Comparison of ENCODE assay signal across 1 cellular context in the genomic region with DNA sequence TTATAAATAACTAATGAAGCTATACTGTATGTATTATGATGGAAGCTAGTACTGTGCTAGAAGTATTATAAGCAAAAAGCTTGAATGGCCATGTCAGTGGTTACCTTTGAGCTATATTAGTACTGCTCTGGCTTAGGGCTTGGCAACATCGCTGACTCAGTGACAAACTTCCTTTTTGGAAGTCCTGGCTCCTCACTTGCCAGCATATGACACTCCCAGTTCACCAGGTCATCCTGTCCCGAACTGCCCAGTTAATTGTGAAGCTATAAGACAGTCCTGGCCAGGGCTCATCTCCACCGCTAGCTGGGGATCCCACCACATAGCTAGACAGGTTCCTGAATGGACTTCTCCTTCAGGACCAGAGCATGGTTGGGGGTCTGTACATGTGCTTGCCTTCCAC.
TF ChIP-seq lines count a peak whose summit lies in the region.

No MANE protein-coding gene starts in this region.

TF ChIP-seq in H1, 55 proteins besides CTCF, POLR2A, EP300 and RAD21:
- TF ChIP-seq RNF2 (IDR thresholded peaks at IDR 0.05; ENCODE audit: borderline replicate concordance, low read depth, low read length, missing control alignments, poor library complexity, severe bottlenecking) (no peak), CHD1 (IDR thresholded peaks at IDR 0.05; ENCODE audit: low read depth, low read length) (no peak), KDM4A (IDR thresholded peaks at IDR 0.05; ENCODE audit: low read depth, low read length, severe bottlenecking) (no peak), ZNF274 (IDR thresholded peaks at IDR 0.05; ENCODE audit: borderline replicate concordance, extremely low read depth, low read length) (no peak), TEAD4 (IDR thresholded peaks at IDR 0.05; ENCODE audit: low read depth, low read length) (no peak), SIRT6 (IDR thresholded peaks at IDR 0.05; ENCODE audit: low read length) (no peak), SUZ12 (IDR thresholded peaks at IDR 0.05; ENCODE audit: low read length) (no peak), GABPA (IDR thresholded peaks at IDR 0.05; ENCODE audit: borderline replicate concordance, insufficient read depth, low read length) (no peak), POLR2AphosphoS5 (IDR thresholded peaks at IDR 0.05; ENCODE audit: low read depth, low read length) (no peak), PHF8 (conservative IDR thresholded peaks at IDR 0.05; ENCODE audit: low read depth, low read length) (no peak), SIX5 (IDR thresholded peaks at IDR 0.05; ENCODE audit: low read depth, low read length) (no peak), CBX8 (IDR thresholded peaks at IDR 0.05; ENCODE audit: borderline replicate concordance, low read depth, low read length) (no peak), JUND (IDR thresholded peaks at IDR 0.05; ENCODE audit: low read length) (no peak), MAFK (IDR thresholded peaks at IDR 0.05; ENCODE audit: low read depth, low read length) (no peak)
- TF ChIP-seq, protein P1, sequence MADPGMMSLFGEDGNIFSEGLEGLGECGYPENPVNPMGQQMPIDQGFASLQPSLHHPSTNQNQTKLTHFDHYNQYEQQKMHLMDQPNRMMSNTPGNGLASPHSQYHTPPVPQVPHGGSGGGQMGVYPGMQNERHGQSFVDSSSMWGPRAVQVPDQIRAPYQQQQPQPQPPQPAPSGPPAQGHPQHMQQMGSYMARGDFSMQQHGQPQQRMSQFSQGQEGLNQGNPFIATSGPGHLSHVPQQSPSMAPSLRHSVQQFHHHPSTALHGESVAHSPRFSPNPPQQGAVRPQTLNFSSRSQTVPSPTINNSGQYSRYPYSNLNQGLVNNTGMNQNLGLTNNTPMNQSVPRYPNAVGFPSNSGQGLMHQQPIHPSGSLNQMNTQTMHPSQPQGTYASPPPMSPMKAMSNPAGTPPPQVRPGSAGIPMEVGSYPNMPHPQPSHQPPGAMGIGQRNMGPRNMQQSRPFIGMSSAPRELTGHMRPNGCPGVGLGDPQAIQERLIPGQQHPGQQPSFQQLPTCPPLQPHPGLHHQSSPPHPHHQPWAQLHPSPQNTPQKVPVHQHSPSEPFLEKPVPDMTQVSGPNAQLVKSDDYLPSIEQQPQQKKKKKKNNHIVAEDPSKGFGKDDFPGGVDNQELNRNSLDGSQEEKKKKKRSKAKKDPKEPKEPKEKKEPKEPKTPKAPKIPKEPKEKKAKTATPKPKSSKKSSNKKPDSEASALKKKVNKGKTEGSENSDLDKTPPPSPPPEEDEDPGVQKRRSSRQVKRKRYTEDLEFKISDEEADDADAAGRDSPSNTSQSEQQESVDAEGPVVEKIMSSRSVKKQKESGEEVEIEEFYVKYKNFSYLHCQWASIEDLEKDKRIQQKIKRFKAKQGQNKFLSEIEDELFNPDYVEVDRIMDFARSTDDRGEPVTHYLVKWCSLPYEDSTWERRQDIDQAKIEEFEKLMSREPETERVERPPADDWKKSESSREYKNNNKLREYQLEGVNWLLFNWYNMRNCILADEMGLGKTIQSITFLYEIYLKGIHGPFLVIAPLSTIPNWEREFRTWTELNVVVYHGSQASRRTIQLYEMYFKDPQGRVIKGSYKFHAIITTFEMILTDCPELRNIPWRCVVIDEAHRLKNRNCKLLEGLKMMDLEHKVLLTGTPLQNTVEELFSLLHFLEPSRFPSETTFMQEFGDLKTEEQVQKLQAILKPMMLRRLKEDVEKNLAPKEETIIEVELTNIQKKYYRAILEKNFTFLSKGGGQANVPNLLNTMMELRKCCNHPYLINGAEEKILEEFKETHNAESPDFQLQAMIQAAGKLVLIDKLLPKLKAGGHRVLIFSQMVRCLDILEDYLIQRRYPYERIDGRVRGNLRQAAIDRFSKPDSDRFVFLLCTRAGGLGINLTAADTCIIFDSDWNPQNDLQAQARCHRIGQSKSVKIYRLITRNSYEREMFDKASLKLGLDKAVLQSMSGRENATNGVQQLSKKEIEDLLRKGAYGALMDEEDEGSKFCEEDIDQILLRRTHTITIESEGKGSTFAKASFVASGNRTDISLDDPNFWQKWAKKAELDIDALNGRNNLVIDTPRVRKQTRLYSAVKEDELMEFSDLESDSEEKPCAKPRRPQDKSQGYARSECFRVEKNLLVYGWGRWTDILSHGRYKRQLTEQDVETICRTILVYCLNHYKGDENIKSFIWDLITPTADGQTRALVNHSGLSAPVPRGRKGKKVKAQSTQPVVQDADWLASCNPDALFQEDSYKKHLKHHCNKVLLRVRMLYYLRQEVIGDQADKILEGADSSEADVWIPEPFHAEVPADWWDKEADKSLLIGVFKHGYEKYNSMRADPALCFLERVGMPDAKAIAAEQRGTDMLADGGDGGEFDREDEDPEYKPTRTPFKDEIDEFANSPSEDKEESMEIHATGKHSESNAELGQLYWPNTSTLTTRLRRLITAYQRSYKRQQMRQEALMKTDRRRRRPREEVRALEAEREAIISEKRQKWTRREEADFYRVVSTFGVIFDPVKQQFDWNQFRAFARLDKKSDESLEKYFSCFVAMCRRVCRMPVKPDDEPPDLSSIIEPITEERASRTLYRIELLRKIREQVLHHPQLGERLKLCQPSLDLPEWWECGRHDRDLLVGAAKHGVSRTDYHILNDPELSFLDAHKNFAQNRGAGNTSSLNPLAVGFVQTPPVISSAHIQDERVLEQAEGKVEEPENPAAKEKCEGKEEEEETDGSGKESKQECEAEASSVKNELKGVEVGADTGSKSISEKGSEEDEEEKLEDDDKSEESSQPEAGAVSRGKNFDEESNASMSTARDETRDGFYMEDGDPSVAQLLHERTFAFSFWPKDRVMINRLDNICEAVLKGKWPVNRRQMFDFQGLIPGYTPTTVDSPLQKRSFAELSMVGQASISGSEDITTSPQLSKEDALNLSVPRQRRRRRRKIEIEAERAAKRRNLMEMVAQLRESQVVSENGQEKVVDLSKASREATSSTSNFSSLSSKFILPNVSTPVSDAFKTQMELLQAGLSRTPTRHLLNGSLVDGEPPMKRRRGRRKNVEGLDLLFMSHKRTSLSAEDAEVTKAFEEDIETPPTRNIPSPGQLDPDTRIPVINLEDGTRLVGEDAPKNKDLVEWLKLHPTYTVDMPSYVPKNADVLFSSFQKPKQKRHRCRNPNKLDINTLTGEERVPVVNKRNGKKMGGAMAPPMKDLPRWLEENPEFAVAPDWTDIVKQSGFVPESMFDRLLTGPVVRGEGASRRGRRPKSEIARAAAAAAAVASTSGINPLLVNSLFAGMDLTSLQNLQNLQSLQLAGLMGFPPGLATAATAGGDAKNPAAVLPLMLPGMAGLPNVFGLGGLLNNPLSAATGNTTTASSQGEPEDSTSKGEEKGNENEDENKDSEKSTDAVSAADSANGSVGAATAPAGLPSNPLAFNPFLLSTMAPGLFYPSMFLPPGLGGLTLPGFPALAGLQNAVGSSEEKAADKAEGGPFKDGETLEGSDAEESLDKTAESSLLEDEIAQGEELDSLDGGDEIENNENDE (IDR thresholded peaks at IDR 0.05; ENCODE audit: insufficient replicate concordance, low read length), result no peak
- TF ChIP-seq, protein P2, sequence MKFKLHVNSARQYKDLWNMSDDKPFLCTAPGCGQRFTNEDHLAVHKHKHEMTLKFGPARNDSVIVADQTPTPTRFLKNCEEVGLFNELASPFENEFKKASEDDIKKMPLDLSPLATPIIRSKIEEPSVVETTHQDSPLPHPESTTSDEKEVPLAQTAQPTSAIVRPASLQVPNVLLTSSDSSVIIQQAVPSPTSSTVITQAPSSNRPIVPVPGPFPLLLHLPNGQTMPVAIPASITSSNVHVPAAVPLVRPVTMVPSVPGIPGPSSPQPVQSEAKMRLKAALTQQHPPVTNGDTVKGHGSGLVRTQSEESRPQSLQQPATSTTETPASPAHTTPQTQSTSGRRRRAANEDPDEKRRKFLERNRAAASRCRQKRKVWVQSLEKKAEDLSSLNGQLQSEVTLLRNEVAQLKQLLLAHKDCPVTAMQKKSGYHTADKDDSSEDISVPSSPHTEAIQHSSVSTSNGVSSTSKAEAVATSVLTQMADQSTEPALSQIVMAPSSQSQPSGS (IDR thresholded peaks at IDR 0.05; ENCODE audit: low read length), result no peak
- TF ChIP-seq, protein P3, sequence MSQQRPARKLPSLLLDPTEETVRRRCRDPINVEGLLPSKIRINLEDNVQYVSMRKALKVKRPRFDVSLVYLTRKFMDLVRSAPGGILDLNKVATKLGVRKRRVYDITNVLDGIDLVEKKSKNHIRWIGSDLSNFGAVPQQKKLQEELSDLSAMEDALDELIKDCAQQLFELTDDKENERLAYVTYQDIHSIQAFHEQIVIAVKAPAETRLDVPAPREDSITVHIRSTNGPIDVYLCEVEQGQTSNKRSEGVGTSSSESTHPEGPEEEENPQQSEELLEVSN (IDR thresholded peaks at IDR 0.05), result no peak
- TF ChIP-seq, protein P4, sequence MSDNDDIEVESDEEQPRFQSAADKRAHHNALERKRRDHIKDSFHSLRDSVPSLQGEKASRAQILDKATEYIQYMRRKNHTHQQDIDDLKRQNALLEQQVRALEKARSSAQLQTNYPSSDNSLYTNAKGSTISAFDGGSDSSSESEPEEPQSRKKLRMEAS (IDR thresholded peaks at IDR 0.05), result no peak
- TF ChIP-seq, protein P5, sequence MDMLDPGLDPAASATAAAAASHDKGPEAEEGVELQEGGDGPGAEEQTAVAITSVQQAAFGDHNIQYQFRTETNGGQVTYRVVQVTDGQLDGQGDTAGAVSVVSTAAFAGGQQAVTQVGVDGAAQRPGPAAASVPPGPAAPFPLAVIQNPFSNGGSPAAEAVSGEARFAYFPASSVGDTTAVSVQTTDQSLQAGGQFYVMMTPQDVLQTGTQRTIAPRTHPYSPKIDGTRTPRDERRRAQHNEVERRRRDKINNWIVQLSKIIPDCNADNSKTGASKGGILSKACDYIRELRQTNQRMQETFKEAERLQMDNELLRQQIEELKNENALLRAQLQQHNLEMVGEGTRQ (IDR thresholded peaks at IDR 0.05; ENCODE audit: low read length), result no peak
